13 cellular contexts compared by ENCODE assay signal in genomic region chr17:17779015-17779611, GRCh38. TPM values are rescaled to one million over a fixed set of nuclear protein-coding genes. Genes with fewer than 3 reads are reported as not detected.
A peak's percentile ranks its signal among the peaks of the same experiment; 100 is the strongest.
DNase-seq lines count a peak whose midpoint lies in the region; ATAC-seq and TF ChIP-seq lines count a peak whose summit lies in the region.
"Had no signal": no experiment of that assay in that cellular context is flagged by ENCODE, and none has a peak within 500 bp of the region (broad histone marks: within the 10 kb centered on the region; RNA-seq: fewer than 3 reads in every experiment).

No MANE protein-coding gene starts in this region.

- H3K9me3 ChIP-seq in HEK293 (ENCODE audit: control insufficient read depth, insufficient read depth, low read depth, low read length) = no peaks in the 10 kb centered on the region
- H3K9me3 ChIP-seq in mesodermal cell (ENCODE audit: control insufficient read depth, low read length) = no peaks in the 10 kb centered on the region

- no peak overlapping the region for H3K27ac ChIP-seq in HEK293 (ENCODE audit: extremely low read depth, low read depth, low read length)
- peak overlapping the region; percentile 31 to 100 (median 97) for H3K27ac ChIP-seq in dorsolateral prefrontal cortex
- peak overlapping the region; percentile 76 for H3K27ac ChIP-seq in mesodermal cell (ENCODE audit: low read depth, low read length, severe bottlenecking)

- H3K36me3 ChIP-seq in HEK293 (ENCODE audit: control insufficient read depth in 2 of 2, insufficient read depth in 1 of 2, low read length in 2 of 2) (peaks cover 0 to 4% of the 10 kb centered on the region in 2 experiments; a peak in 2 of 3 replicates), mesodermal cell (ENCODE audit: control insufficient read depth, insufficient read depth, low read length) (peaks cover 3% of the 10 kb centered on the region)

- peak overlapping the region; percentile 65 for H3K27ac Mint-ChIP-seq in stimulated activated naive B cell treated with anti-CD40 and anti-IgM and Interleukin-4, amounts not matched to agents 10 μg/mL and 1 μg/mL and 100 μg/mL, for 72 hours
- no peak overlapping the region for H3K27ac Mint-ChIP-seq in effector memory CD8-positive, alpha-beta T cell
- H3K27ac Mint-ChIP-seq: activated naive CD4-positive, alpha-beta T cell treated with anti-CD3 and anti-CD28 coated beads, Interleukin-2, amount 10 ng/mL, durations not matched to agents 7 days and 5 days had no signal

- no peak for DNase-seq in dorsolateral prefrontal cortex
- no peak for DNase-seq in stimulated activated naive B cell treated with anti-CD40 and anti-IgM and Interleukin-4, amounts not matched to agents 10 μg/mL and 1 μg/mL and 100 μg/mL, for 72 hours
- DNase-seq in NCI-H146 (lab: John Stamatoyannopoulos, UW) = no peak
- no peak for DNase-seq in effector memory CD8-positive, alpha-beta T cell
- no peak for DNase-seq in NCI-H526 treated with DMSO at 0.1 percent for 48 hours (lab: John Stamatoyannopoulos, UW)
- DNase-seq: activated CD8-positive, alpha-beta memory T cell treated with anti-CD3 and anti-CD28 coated beads for 24 hours; activated naive CD4-positive, alpha-beta T cell treated with anti-CD3 and anti-CD28 coated beads, Interleukin-2, amount 10 ng/mL, durations not matched to agents 7 days and 5 days; DMS53; NCI-H187 had no signal

- WGBS in mesodermal cell (ENCODE audit: insufficient coverage in 2 of 2), 2 experiments = 73 to 75% methylated on average over 15 to 16 of the region's 16 CpGs

- POLR2A ChIA-PET in HEK293 (lab: Yijun Ruan, JAX) = no interaction called here

- no peak overlapping the region for H3K4me3 Mint-ChIP-seq in stimulated activated naive B cell treated with anti-CD40 and anti-IgM and Interleukin-4, amounts not matched to agents 10 μg/mL and 1 μg/mL and 100 μg/mL, for 72 hours
- no peak overlapping the region for H3K4me3 Mint-ChIP-seq in effector memory CD8-positive, alpha-beta T cell
- H3K4me3 Mint-ChIP-seq: activated naive CD4-positive, alpha-beta T cell treated with anti-CD3 and anti-CD28 coated beads, Interleukin-2, amount 10 ng/mL, durations not matched to agents 7 days and 5 days had no signal

- TF ChIP-seq CTCF in HEK293 (tag by site-specific recombination; IDR thresholded peaks at IDR 0.05) (no peak), dorsolateral prefrontal cortex (IDR thresholded peaks at IDR 0.05 in 54 of 56, conservative IDR thresholded peaks at IDR 0.05 in 2 of 56; ENCODE audit: low read depth in 1 of 56, partially characterized antibody in 56 of 56) (no peak)

- H3K36me3 Mint-ChIP-seq in stimulated activated naive B cell treated with anti-CD40 and anti-IgM and Interleukin-4, amounts not matched to agents 10 μg/mL and 1 μg/mL and 100 μg/mL, for 72 hours = peaks cover 1 to 5% of the 10 kb centered on the region in 2 donors
- peaks cover 7% of the 10 kb centered on the region for H3K36me3 Mint-ChIP-seq in effector memory CD8-positive, alpha-beta T cell (ENCODE audit: insufficient read depth)
- H3K36me3 Mint-ChIP-seq: activated naive CD4-positive, alpha-beta T cell treated with anti-CD3 and anti-CD28 coated beads, Interleukin-2, amount 10 ng/mL, durations not matched to agents 7 days and 5 days had no signal

- H3K27me3 Mint-ChIP-seq in stimulated activated naive B cell treated with anti-CD40 and anti-IgM and Interleukin-4, amounts not matched to agents 10 μg/mL and 1 μg/mL and 100 μg/mL, for 72 hours = peaks cover 4 to 10% of the 10 kb centered on the region in 2 donors
- H3K27me3 Mint-ChIP-seq in effector memory CD8-positive, alpha-beta T cell = peaks cover 6 to 11% of the 10 kb centered on the region in 2 donors

- no peak for ATAC-seq in stimulated activated naive B cell treated with anti-CD40 and anti-IgM and Interleukin-4, amounts not matched to agents 10 μg/mL and 1 μg/mL and 100 μg/mL, for 72 hours (replicated peaks)
- ATAC-seq in effector memory CD8-positive, alpha-beta T cell (replicated peaks) = no peak
- ATAC-seq in GM19328 (IDR thresholded peaks at IDR 0.05; ENCODE audit: unreplicated experiment) = no peak
- ATAC-seq: K562 had no signal

- CTCF ChIA-PET in HEK293 (lab: Yijun Ruan, JAX) = interaction anchor here (0.6 to 1.0 kb wide), 3 partner anchors 31 to 140 kb away, joined by 3 to 4 read pairs (median 3); no protein-coding TSS in a partner anchor

- no peaks in the 10 kb centered on the region for H3K27me3 ChIP-seq in dorsolateral prefrontal cortex

- H3K4me1 ChIP-seq in HEK293 (ENCODE audit: control insufficient read depth, insufficient read depth, low read length) = peaks cover 19% of the 10 kb centered on the region
- H3K4me1 ChIP-seq in mesodermal cell (ENCODE audit: control insufficient read depth, insufficient read depth, low read length, poor library complexity, severe bottlenecking) = peaks cover 40% of the 10 kb centered on the region

- intact Hi-C loops in dorsolateral prefrontal cortex (cut with DNase I) = no loop called here

- peaks cover 17 to 31% of the 10 kb centered on the region in 2 donors for H3K4me1 Mint-ChIP-seq in stimulated activated naive B cell treated with anti-CD40 and anti-IgM and Interleukin-4, amounts not matched to agents 10 μg/mL and 1 μg/mL and 100 μg/mL, for 72 hours
- peaks cover 7 to 12% of the 10 kb centered on the region in 2 donors for H3K4me1 Mint-ChIP-seq in effector memory CD8-positive, alpha-beta T cell (ENCODE audit: low read depth in 2 of 2)

- H3K4me3 ChIP-seq in HEK293 (ENCODE audit: low read depth, low read length) (no peak overlapping the region), dorsolateral prefrontal cortex (peak overlapping the region in 1 of 59 donors; percentile 15), mesodermal cell (ENCODE audit: extremely low read depth, insufficient read depth, low read length, poor library complexity, severe bottlenecking) (no peak overlapping the region)
- H3K4me3 ChIP-seq: K562 had no signal

- no peaks in the 10 kb centered on the region for H3K9me3 Mint-ChIP-seq in stimulated activated naive B cell treated with anti-CD40 and anti-IgM and Interleukin-4, amounts not matched to agents 10 μg/mL and 1 μg/mL and 100 μg/mL, for 72 hours
- H3K9me3 Mint-ChIP-seq in effector memory CD8-positive, alpha-beta T cell = no peaks in the 10 kb centered on the region
- H3K9me3 Mint-ChIP-seq: activated naive CD4-positive, alpha-beta T cell treated with anti-CD3 and anti-CD28 coated beads, Interleukin-2, amount 10 ng/mL, durations not matched to agents 7 days and 5 days had no signal

TF ChIP-seq in HEK293, 187 proteins besides CTCF, POLR2A, EP300 and RAD21:
- TF ChIP-seq ZNF341 (tag by site-specific recombination; IDR thresholded peaks at IDR 0.05; ENCODE audit: low read depth) = 0 out of 2 replicates have a peak, but pooled peaks have one; percentile 36
- peak; percentile 79; the same call in 1 of the 2 replicates for TF ChIP-seq MZF1 (tag by site-specific recombination; IDR thresholded peaks at IDR 0.05; ENCODE audit: borderline replicate concordance)
- TF ChIP-seq SP2 (tag by site-specific recombination; IDR thresholded peaks at IDR 0.05) = no peak
- peak; percentile 90 for TF ChIP-seq ZFP69B (tag by site-specific recombination; IDR thresholded peaks at IDR 0.05)
- no peak for TF ChIP-seq ZSCAN16 (tag by site-specific recombination; IDR thresholded peaks at IDR 0.05)
- TF ChIP-seq ZNF292 (tag by site-specific recombination; IDR thresholded peaks at IDR 0.05; ENCODE audit: borderline replicate concordance, low read depth) = no peak
- peak; percentile 77 for TF ChIP-seq ZNF692 (tag by site-specific recombination; IDR thresholded peaks at IDR 0.05)
- no peak for TF ChIP-seq ZNF776 (tag by site-specific recombination; IDR thresholded peaks at IDR 0.05; ENCODE audit: borderline replicate concordance)
TF ChIP-seq in HEK293: peak in this region for 4.

RNA-seq across cellular contexts. Expression of gene SREBF1, which starts 57.7 kb away (rescaled TPM):
- 100 to 1,000 TPM in 84 of 120 experiments, 10 to 100 TPM in 36; 57.2 to 359 (median 120) TPM for total RNA-seq in dorsolateral prefrontal cortex
- 51.2 TPM for polyA plus RNA-seq in mesodermal cell (2013, experiment 1 of 2)
- 44.7 TPM for polyA plus RNA-seq in mesodermal cell (2013, experiment 2 of 2)
